Comparison of ENCODE assay signal across 8 cellular contexts in genomic region chr15:99443056-99443756, GRCh38.
DNase-seq lines count a peak whose midpoint lies in the region; ATAC-seq, FAIRE-seq and TF ChIP-seq lines count a peak whose summit lies in the region.

No MANE protein-coding gene starts in this region.

- H3K4me3 ChIP-seq in kidney (ENCODE audit: low read length in 2 of 2), result peak overlapping the region; percentile 20 to 33
- H3K4me3 ChIP-seq in skin epidermis, result no peak overlapping the region
- no peak overlapping the region for H3K4me3 ChIP-seq in brain microvascular endothelial cell (ENCODE audit: low read depth, low read length)

- peaks cover 17% of the 10 kb centered on the region for H3K27me3 Mint-ChIP-seq in activated T-helper 1 cell treated with anti-CD3 and anti-CD28 coated beads, Interleukin-12 subunit alpha, Interleukin-12 subunit beta, Interleukin-2, Interleukin-4 antibody, amounts not matched to agents 30 ng/mL and 10 ng/mL and 1 ng/mL, durations not matched to agents 14 hours and 24 hours and 36 hours (ENCODE audit: insufficient read depth)

- peak; percentile 64 for FAIRE-seq in GM12891 (lab: Jason Lieb, UNC)
- no peak for FAIRE-seq in kidney (lab: Jason Lieb, UNC)

- no peak overlapping the region for H3K4me3 Mint-ChIP-seq in activated T-helper 1 cell treated with anti-CD3 and anti-CD28 coated beads, Interleukin-12 subunit alpha, Interleukin-12 subunit beta, Interleukin-2, Interleukin-4 antibody, amounts not matched to agents 30 ng/mL and 10 ng/mL and 1 ng/mL, durations not matched to agents 14 hours and 24 hours and 36 hours

- peaks cover 47% of the 10 kb centered on the region for H3K4me1 Mint-ChIP-seq in activated T-helper 1 cell treated with anti-CD3 and anti-CD28 coated beads, Interleukin-12 subunit alpha, Interleukin-12 subunit beta, Interleukin-2, Interleukin-4 antibody, amounts not matched to agents 30 ng/mL and 10 ng/mL and 1 ng/mL, durations not matched to agents 14 hours and 24 hours and 36 hours (ENCODE audit: low read depth)

- no peaks in the 10 kb centered on the region for H3K9me3 ChIP-seq in kidney (ENCODE audit: control insufficient read depth in 1 of 2, low read length in 2 of 2)

- TF ChIP-seq POLR2A in GM12891 (IDR thresholded peaks at IDR 0.05; ENCODE audit: low read depth, low read length), result no peak

- no peaks in the 10 kb centered on the region for H3K36me3 ChIP-seq in kidney (ENCODE audit: control insufficient read depth in 1 of 2, insufficient read depth in 2 of 2, low read length in 2 of 2)
- no peaks in the 10 kb centered on the region for H3K36me3 ChIP-seq in brain microvascular endothelial cell (replicated peaks)

- H3K4me1 ChIP-seq in kidney (ENCODE audit: control insufficient read depth in 1 of 2, insufficient read depth in 1 of 2, low read depth in 1 of 2, low read length in 2 of 2), result peaks cover 26 to 31% of the 10 kb centered on the region in 2 donors

- TF ChIP-seq CTCF in kidney (IDR thresholded peaks at IDR 0.05; ENCODE audit: borderline replicate concordance, extremely low read depth, insufficient read depth) (no peak), brain microvascular endothelial cell (IDR thresholded peaks at IDR 0.05; ENCODE audit: low read depth, low read length, missing control alignments) (no peak)

- H3K9me3 Mint-ChIP-seq in activated T-helper 1 cell treated with anti-CD3 and anti-CD28 coated beads, Interleukin-12 subunit alpha, Interleukin-12 subunit beta, Interleukin-2, Interleukin-4 antibody, amounts not matched to agents 30 ng/mL and 10 ng/mL and 1 ng/mL, durations not matched to agents 14 hours and 24 hours and 36 hours, result no peaks in the 10 kb centered on the region

- H3K27me3 ChIP-seq in brain microvascular endothelial cell (replicated peaks), result no peaks in the 10 kb centered on the region

- in situ Hi-C loops in brain microvascular endothelial cell (cut with HindIII; ENCODE audit: low pct_ligation_motif_present, low sequenced_read_pairs), result no loop called here

- ATAC-seq in HG02852 (IDR thresholded peaks at IDR 0.05; ENCODE audit: unreplicated experiment), result no peak
- ATAC-seq in HG03521 (IDR thresholded peaks at IDR 0.05; ENCODE audit: unreplicated experiment), result no peak

- no peaks in the 10 kb centered on the region for H3K36me3 Mint-ChIP-seq in activated T-helper 1 cell treated with anti-CD3 and anti-CD28 coated beads, Interleukin-12 subunit alpha, Interleukin-12 subunit beta, Interleukin-2, Interleukin-4 antibody, amounts not matched to agents 30 ng/mL and 10 ng/mL and 1 ng/mL, durations not matched to agents 14 hours and 24 hours and 36 hours (ENCODE audit: low read depth)

- peak overlapping the region in 1 of 2 donors; percentile 62 for H3K9ac ChIP-seq in kidney (ENCODE audit: low read length in 2 of 2)

- intact Hi-C loops in activated T-helper 1 cell treated with anti-CD3 and anti-CD28 coated beads, Interleukin-12 subunit alpha, Interleukin-12 subunit beta, Interleukin-2, Interleukin-4 antibody, amounts not matched to agents 30 ng/mL and 10 ng/mL and 1 ng/mL, durations not matched to agents 14 hours and 24 hours and 36 hours (cut with micrococcal nuclease), result loop anchor here (2.0 to 5.0 kb wide), 3 partner anchors 62 to 124 kb away; partner anchors contain the start of gene MEF2A
- intact Hi-C loops in kidney (cut with DNase I), result no loop called here

- H3K27ac ChIP-seq in kidney (ENCODE audit: low read depth in 2 of 2, low read length in 2 of 2) (peak overlapping the region; percentile 92 to 93), skin epidermis (peak overlapping the region in 16 of 21 experiments; percentile 6 to 87 (median 70)), brain microvascular endothelial cell (no peak overlapping the region)

- no peak for DNase-seq in GM12891 (ENCODE audit: insufficient read length, low spot score)
- DNase-seq in activated T-helper 1 cell treated with anti-CD3 and anti-CD28 coated beads, Interleukin-12 subunit alpha, Interleukin-12 subunit beta, Interleukin-2, Interleukin-4 antibody, amounts not matched to agents 30 ng/mL and 10 ng/mL and 1 ng/mL, durations not matched to agents 14 hours and 24 hours and 36 hours (ENCODE audit: low spot score), result no peak
- DNase-seq in kidney, result peak; percentile 67
- no peak for DNase-seq in brain microvascular endothelial cell
- DNase-seq in stimulated activated CD4-positive, alpha-beta T cell treated with anti-CD3 and anti-CD28 coated beads, Interleukin-15, amount 100 ng/mL, for 24 hours, result no peak

- H3K27ac Mint-ChIP-seq in activated T-helper 1 cell treated with anti-CD3 and anti-CD28 coated beads, Interleukin-12 subunit alpha, Interleukin-12 subunit beta, Interleukin-2, Interleukin-4 antibody, amounts not matched to agents 30 ng/mL and 10 ng/mL and 1 ng/mL, durations not matched to agents 14 hours and 24 hours and 36 hours, result peak overlapping the region; percentile 74

TF ChIP-seq in GM12891, 5 proteins besides CTCF, POLR2A, EP300 and RAD21:
- no peak for TF ChIP-seq POLR2AphosphoS5 (IDR thresholded peaks at IDR 0.05; ENCODE audit: low read depth, low read length)
- TF ChIP-seq POU2F2 (IDR thresholded peaks at IDR 0.05; ENCODE audit: low read depth, low read length), result no peak
- TF ChIP-seq PAX5 (IDR thresholded peaks at IDR 0.05; ENCODE audit: insufficient read depth, low read length, severe bottlenecking), result no peak
- no peak for TF ChIP-seq TAF1 (IDR thresholded peaks at IDR 0.05; ENCODE audit: low read depth, low read length)
- TF ChIP-seq SPI1 (IDR thresholded peaks at IDR 0.05; ENCODE audit: low read depth, low read length), result no peak

Comparison
In these comparisons a context has a peak if more than half of its experiments do, and no peak if none do; other contexts are left out.
1. H3K4me3 ChIP-seq: peak in kidney (2 of 2); none in skin epidermis (0 of 7) and brain microvascular endothelial cell (single experiment).